ENCODE assay signal across 1 cellular context in genomic region chr4:84901173-84901572, GRCh38.
TF ChIP-seq lines count a peak whose summit lies in the region.

No MANE protein-coding gene starts in this region.

TF ChIP-seq in WTC11, 78 proteins besides CTCF, POLR2A, EP300 and RAD21 (continued from another document):
- TF ChIP-seq ZBTB43 (CRISPR knock-in tag; IDR thresholded peaks at IDR 0.05) (no peak), ELF4 (CRISPR knock-in tag; IDR thresholded peaks at IDR 0.05; ENCODE audit: low read depth) (no peak)
